ENCODE assay signal across 9 cellular contexts in the genomic region with DNA sequence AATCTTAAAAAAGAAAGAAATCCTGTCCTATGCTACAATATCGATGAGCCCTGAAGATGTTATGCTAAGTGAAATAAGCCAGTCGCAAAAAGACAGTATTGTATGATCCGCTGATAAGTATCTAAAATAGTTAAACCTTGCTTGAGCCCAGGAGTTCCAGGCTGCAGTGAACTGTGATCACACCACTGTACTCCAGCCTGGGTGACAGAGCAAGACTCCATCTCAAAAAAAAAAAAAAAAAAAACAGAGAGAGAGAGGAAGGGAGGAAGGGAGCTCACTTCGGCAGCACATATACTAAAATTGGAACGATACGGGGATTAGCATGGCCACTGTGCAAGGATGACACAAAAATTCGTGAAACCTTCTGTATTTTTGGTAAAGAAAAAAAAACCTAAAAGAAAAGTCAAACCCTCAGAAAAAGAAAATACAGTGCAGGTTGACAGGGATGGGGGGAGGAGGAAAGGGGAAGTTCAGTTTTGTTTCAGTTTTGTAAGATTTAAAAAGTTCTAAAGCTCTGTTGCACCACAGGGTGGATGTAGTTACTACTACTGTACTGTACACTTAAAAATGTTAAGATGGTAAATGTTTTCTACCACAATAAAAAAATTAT. TPM values are rescaled to one million over a fixed set of nuclear protein-coding genes. Genes with fewer than 3 reads are reported as not detected.
DNase-seq lines count a peak whose midpoint lies in the region; ATAC-seq and TF ChIP-seq lines count a peak whose summit lies in the region.
"Had no signal": no experiment of that assay in that cellular context is flagged by ENCODE, and none has a peak within 500 bp of the region (broad histone marks: within the 10 kb centered on the region; RNA-seq: fewer than 3 reads in every experiment).

No MANE protein-coding gene starts in this region.

- peak overlapping the region; percentile 78 for H3K27ac Mint-ChIP-seq in T-helper 17 cell

- H3K4me3 Mint-ChIP-seq in T-helper 17 cell = peak overlapping the region; percentile 19

- no peak for TF ChIP-seq CTCF in heart right ventricle (IDR thresholded peaks at IDR 0.05)
- no peak for TF ChIP-seq CTCF in foreskin fibroblast (IDR thresholded peaks at IDR 0.05; ENCODE audit: low read depth, low read length)

- DNase-seq in T-helper 17 cell (no peak), heart right ventricle (no peak), iPS-NIHi11 (ENCODE audit: low spot score) (no peak), foreskin fibroblast (no peak)
- DNase-seq: head of caudate nucleus had no signal

- peaks cover 3% of the 10 kb centered on the region for H3K36me3 Mint-ChIP-seq in T-helper 17 cell (ENCODE audit: low read depth)

- peaks cover 0 to 73% (median 27%) of the 10 kb centered on the region in 9 donors for H3K36me3 ChIP-seq in heart right ventricle

- no peaks in the 10 kb centered on the region for H3K27me3 Mint-ChIP-seq in T-helper 17 cell

- peak overlapping the region in 3 of 10 donors; percentile 30 to 63 (median 62) for H3K27ac ChIP-seq in heart right ventricle

- H3K27me3 ChIP-seq in mononuclear cell (ENCODE audit: insufficient read depth, low read length) (no peaks in the 10 kb centered on the region), heart right ventricle (no peaks in the 10 kb centered on the region)

- WGBS in heart right ventricle, 2 donors = 75 to 80% methylated on average over 7 of the region's 7 CpGs

- H3K9me3 ChIP-seq in T-helper 17 cell (ENCODE audit: control insufficient read depth, low read length, poor library complexity, severe bottlenecking) (no peaks in the 10 kb centered on the region), mononuclear cell (ENCODE audit: low read depth, low read length) (no peaks in the 10 kb centered on the region), heart right ventricle (no peaks in the 10 kb centered on the region)

- intact Hi-C loops in heart right ventricle (cut with DNase I) = no loop called here

- peak overlapping the region; percentile 39 for H3K4me3 ChIP-seq in mononuclear cell (ENCODE audit: low read length)
- H3K4me3 ChIP-seq in heart right ventricle = peak overlapping the region in 1 of 10 donors; percentile 30
- no peak overlapping the region for H3K4me3 ChIP-seq in foreskin fibroblast (ENCODE audit: low read depth in 1 of 2, low read length in 2 of 2)

- H3K4me1 ChIP-seq in mononuclear cell (ENCODE audit: insufficient read depth, low read length) = peaks cover 52% of the 10 kb centered on the region
- peaks cover 0 to 79% (median 51%) of the 10 kb centered on the region in 9 donors for H3K4me1 ChIP-seq in heart right ventricle

- ATAC-seq in GM18498 (IDR thresholded peaks at IDR 0.05; ENCODE audit: unreplicated experiment) (peak; percentile 74), HG03095 (IDR thresholded peaks at IDR 0.05; ENCODE audit: unreplicated experiment) (peak; percentile 46), T-helper 17 cell (peak; percentile 66), heart right ventricle (no peak), HG02840 (IDR thresholded peaks at IDR 0.05; ENCODE audit: low FRiP score, unreplicated experiment) (no peak)

- peaks cover 37% of the 10 kb centered on the region for H3K4me1 Mint-ChIP-seq in T-helper 17 cell

RNA-seq across cellular contexts. Expression of a gene that starts 8.4 kb away (rescaled TPM):
- total RNA-seq in T-helper 17 cell = 100 to 1,000 TPM; 153 to 163 TPM
- 49.4 TPM for total RNA-seq in mononuclear cell
- 10 to 100 TPM; 24.0 to 50.4 (median 30.0) TPM for total RNA-seq in heart right ventricle
- polyA plus RNA-seq in heart right ventricle = 100 to 1,000 TPM in 1 of 2 donors, 10 to 100 TPM in 1; 26.9 to 142 TPM

RNA-seq across cellular contexts. Expression of a gene that starts 29.0 kb away (rescaled TPM):
- total RNA-seq in T-helper 17 cell = 1 to 10 TPM; 3.4 to 3.5 TPM
- 1.2 TPM for total RNA-seq in mononuclear cell
- under 1 TPM in 5 of 10 donors, not detected in 5; 0.15 to 0.29 (median 0.21) TPM for total RNA-seq in heart right ventricle
- polyA plus RNA-seq in heart right ventricle = under 1 TPM; 0.22 to 0.95 TPM

RNA-seq across cellular contexts. Expression of a gene that starts 31.8 kb away (rescaled TPM):
- 1 to 10 TPM; 8.8 TPM for total RNA-seq in T-helper 17 cell
- 4.1 TPM for total RNA-seq in mononuclear cell
- total RNA-seq in heart right ventricle = 10 to 100 TPM; 10.7 to 23.5 (median 13.0) TPM
- 10 to 100 TPM; 25.9 to 38.2 TPM for polyA plus RNA-seq in heart right ventricle

RNA-seq across cellular contexts. Expression of a gene that starts 45.7 kb away (rescaled TPM):
- total RNA-seq in T-helper 17 cell (10 to 100 TPM; 15.2 to 20.9 TPM), mononuclear cell (14.0 TPM), heart right ventricle (10 to 100 TPM; 12.5 to 19.2 (median 15.8) TPM)
- polyA plus RNA-seq in heart right ventricle = 10 to 100 TPM; 20.9 to 38.3 TPM

RNA-seq across cellular contexts. Expression of a gene that starts 46.0 kb away (rescaled TPM):
- total RNA-seq in T-helper 17 cell (100 to 1,000 TPM; 128 to 136 TPM), mononuclear cell (42.9 TPM), heart right ventricle (10 to 100 TPM in 1 of 10 donors, 1 to 10 TPM in 9; 1.3 to 19.3 (median 5.5) TPM)
- 10 to 100 TPM in 1 of 2 donors, 1 to 10 TPM in 1; 1.4 to 13.0 TPM for polyA plus RNA-seq in heart right ventricle

Comparison
In these comparisons a context has a peak if more than half of its experiments do, and no peak if none do; other contexts are left out.
1. ATAC-seq: peak in GM18498 (single experiment), HG03095 (single experiment) and T-helper 17 cell (single experiment); none in heart right ventricle (0 of 8) and HG02840 (single experiment).